21 cellular contexts compared by ENCODE assay signal in the genomic region with DNA sequence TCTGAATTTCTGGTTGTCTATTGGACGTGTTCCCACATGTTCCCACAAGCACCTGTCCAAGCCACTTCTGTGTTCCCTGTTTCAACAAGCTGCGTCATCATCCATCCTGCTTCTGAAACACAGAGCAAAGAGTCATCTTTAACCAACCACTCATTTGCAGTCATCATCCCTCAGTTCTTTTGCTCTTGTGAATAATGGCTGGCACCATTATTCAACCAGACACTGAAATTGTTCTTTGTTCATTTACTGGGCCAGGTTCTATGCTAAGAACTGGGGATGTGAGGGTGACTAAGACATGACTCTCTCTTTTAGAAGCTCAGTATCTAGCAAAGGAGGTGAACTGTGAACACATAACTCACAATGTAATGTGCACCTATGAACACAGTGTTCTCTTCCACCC. TPM values are rescaled to one million over a fixed set of nuclear protein-coding genes. Genes with fewer than 3 reads are reported as not detected.
DNase-seq lines count a peak whose midpoint lies in the region; ATAC-seq and TF ChIP-seq lines count a peak whose summit lies in the region.
"Had no signal": no experiment of that assay in that cellular context is flagged by ENCODE, and none has a peak within 500 bp of the region (broad histone marks: within the 10 kb centered on the region; RNA-seq: fewer than 3 reads in every experiment).

No MANE protein-coding gene starts in this region.

- POLR2A ChIA-PET in MCF 10A (lab: Yijun Ruan, JAX): interaction anchor here (1.2 kb wide), 1 partner anchor 12 kb away, joined by 3 read pairs; no protein-coding TSS in a partner anchor

- H3K4me2 ChIP-seq in mammary epithelial cell (ENCODE audit: insufficient read depth, low read depth, low read length): peak overlapping the region; percentile 34
- H3K4me2 ChIP-seq: PC-9 had no signal

- in situ Hi-C loops in mammary epithelial cell (cut with MboI; ENCODE audit: low sequenced_read_pairs in 2 of 2): no loop called here

- H3K4me1 ChIP-seq in mammary epithelial cell (ENCODE audit: insufficient read depth, low read length): peaks cover 28% of the 10 kb centered on the region

- no peaks in the 10 kb centered on the region for H3K36me3 ChIP-seq in mammary epithelial cell (ENCODE audit: insufficient read depth, low read length)

- TF ChIP-seq CTCF in mammary epithelial cell (conservative IDR thresholded peaks at IDR 0.05 in 1 of 2, IDR thresholded peaks at IDR 0.05 in 1 of 2; ENCODE audit: extremely low read depth in 1 of 2, insufficient read depth in 1 of 2, low read depth in 1 of 2, low read length in 2 of 2): no peak
- no peak for TF ChIP-seq CTCF in MCF 10A (IDR thresholded peaks at IDR 0.05; ENCODE audit: unreplicated experiment)
- no peak for TF ChIP-seq CTCF in endothelial cell (IDR thresholded peaks at IDR 0.05; ENCODE audit: unreplicated experiment)

- DNase-seq in mammary epithelial cell (peak; percentile 99), MCF 10A (ENCODE audit: unreplicated experiment) (no peak), NCI-H2196 (lab: John Stamatoyannopoulos, UW; ENCODE audit: unreplicated experiment) (peak; percentile 47), epithelial cell of prostate (ENCODE audit: low read depth, low spot score) (peak; percentile 96), endothelial cell (ENCODE audit: low spot score) (no peak)
- no peak for DNase-seq in stimulated activated CD4-positive, alpha-beta T cell treated with anti-CD3 and anti-CD28 coated beads, Interleukin-2, amount 100 ng/mL, for 48 hours
- DNase-seq: ACHN; activated CD4-positive, CD25-positive, alpha-beta regulatory T cell treated with anti-CD3 and anti-CD28 coated beads, Interleukin-2, amount 50 U/mL, for 72 hours; activated effector memory CD4-positive, alpha-beta T cell treated with Interleukin-2 at 50 U/mL for 16 hours; CD4-positive, alpha-beta T cell; central memory CD4-positive, alpha-beta T cell; effector CD4-positive, alpha-beta T cell; PC-9; retina; stimulated activated naive CD8-positive, alpha-beta T cell treated with anti-CD3 and anti-CD28 coated beads, Interleukin-15, amount 100 ng/mL, for 72 hours; T1000 had no signal

- H3K27ac Mint-ChIP-seq in MCF 10A (ENCODE audit: low read depth, unreplicated experiment): no peak overlapping the region
- no peak overlapping the region for H3K27ac Mint-ChIP-seq in endothelial cell (ENCODE audit: unreplicated experiment)
- H3K27ac Mint-ChIP-seq: CD4-positive, alpha-beta T cell; mesothelial cell of epicardium; stimulated activated naive CD8-positive, alpha-beta T cell treated with anti-CD3 and anti-CD28 coated beads, Interleukin-15, amount 100 ng/mL, for 72 hours had no signal

- H3K9me3 ChIP-seq in mammary epithelial cell (replicated peaks; ENCODE audit: insufficient read depth, low read length): peaks cover 24% of the 10 kb centered on the region

- no peaks in the 10 kb centered on the region for H4K20me1 ChIP-seq in mammary epithelial cell (ENCODE audit: insufficient read depth, low read length)

- no peak overlapping the region for H3K4me3 ChIP-seq in mammary epithelial cell (replicated peaks in 1 of 3; ENCODE audit: insufficient read depth in 1 of 3, low read depth in 2 of 3, low read length in 3 of 3)
- H3K4me3 ChIP-seq: PC-9, SK-N-MC had no signal

- H3K36me3 Mint-ChIP-seq in MCF 10A (ENCODE audit: insufficient read depth, unreplicated experiment): no peaks in the 10 kb centered on the region
- H3K36me3 Mint-ChIP-seq in endothelial cell (ENCODE audit: low read depth, unreplicated experiment): no peaks in the 10 kb centered on the region
- H3K36me3 Mint-ChIP-seq: mesothelial cell of epicardium had no signal

- no peaks in the 10 kb centered on the region for H3K79me2 ChIP-seq in mammary epithelial cell (ENCODE audit: insufficient read depth, low read length)

- 0% methylated on average over 2 of the region's 2 CpGs for WGBS in mammary epithelial cell (ENCODE audit: low coverage, missing lambda C conversion rate)

- H3K9ac ChIP-seq in mammary epithelial cell (ENCODE audit: insufficient read depth, low read length): peak overlapping the region; percentile 61

- H3K4me3 Mint-ChIP-seq in MCF 10A (ENCODE audit: unreplicated experiment) (no peak overlapping the region), endothelial cell (ENCODE audit: unreplicated experiment) (no peak overlapping the region)
- H3K4me3 Mint-ChIP-seq: CD4-positive, alpha-beta T cell; mesothelial cell of epicardium; stimulated activated naive CD8-positive, alpha-beta T cell treated with anti-CD3 and anti-CD28 coated beads, Interleukin-15, amount 100 ng/mL, for 72 hours had no signal

- ATAC-seq in HG03460 (IDR thresholded peaks at IDR 0.05; ENCODE audit: unreplicated experiment) (no peak), HG02970 (IDR thresholded peaks at IDR 0.05; ENCODE audit: low FRiP score, unreplicated experiment) (no peak)
- ATAC-seq: stimulated activated naive CD8-positive, alpha-beta T cell treated with anti-CD3 and anti-CD28 coated beads, Interleukin-15, amount 100 ng/mL, for 72 hours had no signal

- peaks cover 8% of the 10 kb centered on the region for H3K9me3 Mint-ChIP-seq in MCF 10A (ENCODE audit: unreplicated experiment)
- H3K9me3 Mint-ChIP-seq in endothelial cell (ENCODE audit: unreplicated experiment): no peaks in the 10 kb centered on the region
- H3K9me3 Mint-ChIP-seq: CD4-positive, alpha-beta T cell had no signal

- H3K27me3 Mint-ChIP-seq in MCF 10A (ENCODE audit: insufficient read depth, unreplicated experiment) (no peaks in the 10 kb centered on the region), endothelial cell (ENCODE audit: unreplicated experiment) (no peaks in the 10 kb centered on the region)
- H3K27me3 Mint-ChIP-seq: CD4-positive, alpha-beta T cell had no signal

- dilution Hi-C loops in mammary epithelial cell (cut with HindIII; ENCODE audit: low sequenced_read_pairs): no loop called here

- BruUV-seq in mammary epithelial cell (replicated peaks; lab: Mats Ljungman, UMichigan) (no TSS peak), MCF 10A (replicated peaks; lab: Mats Ljungman, UMichigan) (no TSS peak)

- H3K27ac ChIP-seq in mammary epithelial cell (ENCODE audit: insufficient read depth, low read depth, low read length): peak overlapping the region; percentile 97
- H3K27ac ChIP-seq in epithelial cell of prostate: peak overlapping the region; percentile 99
- H3K27ac ChIP-seq: PC-9, SK-N-MC had no signal

- peak overlapping the region; percentile 18 for H2AFZ ChIP-seq in mammary epithelial cell (ENCODE audit: low read depth, low read length)
- H2AFZ ChIP-seq: PC-9 had no signal

- CTCF ChIA-PET in mammary epithelial cell (lab: Charles Lee; ENCODE audit: low non-redundant PET) (interaction anchor here (0.6 kb wide), 1 partner anchor 268 kb away, joined by 4 read pairs; no protein-coding TSS in a partner anchor), MCF 10A (lab: Yijun Ruan, JAX) (interaction anchor here (0.6 to 2.0 kb wide), 5 partner anchors 11 to 507 kb away, joined by 4 to 6 read pairs (median 4); no protein-coding TSS in a partner anchor)

- H3K27me3 ChIP-seq in mammary epithelial cell (ENCODE audit: insufficient read depth, low read length): no peaks in the 10 kb centered on the region

- H3K4me1 Mint-ChIP-seq in MCF 10A (ENCODE audit: insufficient read depth, unreplicated experiment): no peaks in the 10 kb centered on the region
- no peaks in the 10 kb centered on the region for H3K4me1 Mint-ChIP-seq in endothelial cell (ENCODE audit: unreplicated experiment)
- H3K4me1 Mint-ChIP-seq: mesothelial cell of epicardium; stimulated activated naive CD8-positive, alpha-beta T cell treated with anti-CD3 and anti-CD28 coated beads, Interleukin-15, amount 100 ng/mL, for 72 hours had no signal

- intact Hi-C loops in mammary epithelial cell (cut with micrococcal nuclease) (no loop called here), MCF 10A (cut with micrococcal nuclease) (no loop called here)

RNA-seq across cellular contexts. Expression of a gene that starts 40.7 kb away (rescaled TPM):
- total RNA-seq in mammary epithelial cell (1 to 10 TPM in 1 of 2 donors, not detected in 1; 2.5 TPM), MCF 10A (2022) (0.15 and 0.91 TPM in 2 replicates), endothelial cell (ENCODE audit: unreplicated experiment) (1.1 TPM)
- polyA plus RNA-seq in mammary epithelial cell: 2.7 TPM
- 7.8 TPM for polyA minus RNA-seq in mammary epithelial cell
- total RNA-seq: CD4-positive, alpha-beta T cell; NCI-H460; PC-9 had no signal

Comparison
In these comparisons a context has a peak if more than half of its experiments do, and no peak if none do; other contexts are left out.
1. DNase-seq: peak in mammary epithelial cell (single experiment), NCI-H2196 (single experiment) and epithelial cell of prostate (single experiment); none in MCF 10A (single experiment), endothelial cell (single experiment) and stimulated activated CD4-positive, alpha-beta T cell treated with anti-CD3 and anti-CD28 coated beads, Interleukin-2, amount 100 ng/mL, for 48 hours (0 of 2).